9 cellular contexts compared by ENCODE assay signal in genomic region chr10:50554995-50555568, GRCh38.
DNase-seq lines count a peak whose midpoint lies in the region; ATAC-seq, FAIRE-seq and TF ChIP-seq lines count a peak whose summit lies in the region.
"Had no signal": no experiment of that assay in that cellular context is flagged by ENCODE, and none has a peak within 500 bp of the region (broad histone marks: within the 10 kb centered on the region; RNA-seq: fewer than 3 reads in every experiment).

No MANE protein-coding gene starts in this region.

- no peak overlapping the region for H3K4me3 ChIP-seq in AG09309 (ENCODE audit: control insufficient read depth, low read depth, low read length)
- H3K4me3 ChIP-seq in GM12878, result no peak overlapping the region

- H3K4me1 ChIP-seq in GM12878 (ENCODE audit: control insufficient read depth, insufficient read depth, low read length), result no peaks in the 10 kb centered on the region

- RAD21 ChIA-PET in GM12878 (lab: Charles Lee; ENCODE audit: unreplicated experiment), result interaction anchor here (0.8 to 1.1 kb wide), 4 partner anchors 12 to 66 kb away, joined by 3 to 6 read pairs (median 4); no protein-coding TSS in a partner anchor

- H3K4me2 ChIP-seq in GM12878 (ENCODE audit: control insufficient read depth, insufficient read depth), result no peak overlapping the region

- 78% methylated on average over 3 of the region's 3 CpGs for WGBS in GM12878 (ENCODE audit: insufficient coverage, insufficient replicate concordance, low lambda C conversion rate, missing lambda C conversion rate)

- ATAC-seq in GM18511 (IDR thresholded peaks at IDR 0.05; ENCODE audit: unreplicated experiment) (peak; percentile 70), GM12878 (peak; percentile 64)
- no peak for ATAC-seq in stimulated activated naive CD8-positive, alpha-beta T cell treated with anti-CD3 and anti-CD28 coated beads, Interleukin-15, Interleukin-2, amounts not matched to agents 100 U/mL and 50 U/mL, for 24 hours

- peak; percentile 46 for TF ChIP-seq RAD21 in GM12878 (IDR thresholded peaks at IDR 0.05; ENCODE audit: insufficient read depth, low read depth, low read length)

- no peak overlapping the region for H2AFZ ChIP-seq in GM12878 (ENCODE audit: control insufficient read depth, low read depth, low read length)

- FAIRE-seq in GM12878 (lab: Jason Lieb, UNC), result no peak

- H3K27ac ChIP-seq in GM12878 (ENCODE audit: control insufficient read depth, insufficient read depth) (no peak overlapping the region), layer of hippocampus (ENCODE audit: low read depth, low read length) (peak overlapping the region; percentile 21)

- no peaks in the 10 kb centered on the region for H3K79me2 ChIP-seq in GM12878 (ENCODE audit: control insufficient read depth, insufficient read depth, low read length)

- POLR2A ChIA-PET in GM12878 (lab: Charles Lee), result no interaction called here

- CTCF ChIA-PET in GM12878 (lab: Yijun Ruan, JAX), result interaction anchor here (0.6 to 1.4 kb wide), 10 partner anchors 11 to 98 kb away, joined by 3 to 8 read pairs (median 4); no protein-coding TSS in a partner anchor

- SMC1A ChIA-PET in GM12878 (lab: Charles Lee; ENCODE audit: uncharacterized antibody, unreplicated experiment), result interaction anchor here (0.7 to 1.3 kb wide), 8 partner anchors 11 to 105 kb away, joined by 3 to 5 read pairs (median 4); no protein-coding TSS in a partner anchor

- DNase-seq in AG09309 (ENCODE audit: low read depth), result peak; percentile 62
- DNase-seq in GM12878 (ENCODE audit: low read depth, low spot score), result no peak
- DNase-seq in islet precursor cell, result no peak
- DNase-seq in mesenteric fat pad (ENCODE audit: low spot score), result no peak
- DNase-seq in glomerular visceral epithelial cell (ENCODE audit: extremely low spot score), result no peak
- no peak for DNase-seq in stimulated activated naive CD8-positive, alpha-beta T cell treated with anti-CD3 and anti-CD28 coated beads, Interleukin-15, Interleukin-2, amounts not matched to agents 100 U/mL and 50 U/mL, for 24 hours
- DNase-seq: activated effector memory CD4-positive, alpha-beta T cell treated with anti-CD3 and anti-CD28 coated beads, Interleukin-2, amount 50 U/mL, for 16 hours had no signal

- in situ Hi-C loops in GM12878 (cut with MboI), result no loop called here

- BruUV-seq in GM12878 (replicated peaks; lab: Mats Ljungman, UMichigan), result no TSS peak

- H3K36me3 ChIP-seq in GM12878 (ENCODE audit: control insufficient read depth in 2 of 2, insufficient read depth in 2 of 2, low read length in 1 of 2), result no peaks in the 10 kb centered on the region

- TF ChIP-seq POLR2A in GM12878 (IDR thresholded peaks at IDR 0.05; ENCODE audit: low read depth, low read length), result no peak

- H3K9ac ChIP-seq in GM12878 (ENCODE audit: control insufficient read depth, insufficient read depth, low read length), result no peak overlapping the region

- intact Hi-C loops in GM12878 (cut with micrococcal nuclease; ENCODE audit: unreplicated experiment), result loop anchor here (5.0 kb wide), 1 partner anchor 47 kb away; no protein-coding TSS in a partner anchor

- H3K27me3 ChIP-seq in GM12878 (replicated peaks in 1 of 2; ENCODE audit: control insufficient read depth in 2 of 2, insufficient read depth in 2 of 2, low read length in 1 of 2), result no peaks in the 10 kb centered on the region
- H3K27me3 ChIP-seq in layer of hippocampus (ENCODE audit: control insufficient read depth, insufficient read depth, low read length), result no peaks in the 10 kb centered on the region

- TF ChIP-seq CTCF in AG09309 (IDR thresholded peaks at IDR 0.05; ENCODE audit: control insufficient read depth, insufficient read depth, low read depth, low read length, missing control alignments), result no peak
- peak; percentile 16 to 30 (median 30); a peak in 3 of 6 replicates for TF ChIP-seq CTCF in GM12878 (IDR thresholded peaks at IDR 0.05 in 2 of 3, conservative IDR thresholded peaks at IDR 0.05 in 1 of 3; ENCODE audit: control insufficient read depth in 2 of 3, extremely low read depth in 1 of 3, insufficient read depth in 1 of 3, low read depth in 3 of 3, low read length in 3 of 3)

- H4K20me1 ChIP-seq in GM12878 (ENCODE audit: control insufficient read depth, insufficient read depth), result no peaks in the 10 kb centered on the region

- TF ChIP-seq EP300 in GM12878 (IDR thresholded peaks at IDR 0.05; ENCODE audit: borderline replicate concordance in 1 of 2, control insufficient read depth in 1 of 2, low read depth in 2 of 2, low read length in 2 of 2), result no peak

- no peaks in the 10 kb centered on the region for H3K9me3 ChIP-seq in GM12878 (replicated peaks; ENCODE audit: control insufficient read depth, insufficient read depth, low read length)

TF ChIP-seq in GM12878, 131 proteins besides CTCF, POLR2A, EP300 and RAD21 (continues in another document):
- TF ChIP-seq BHLHE40 (IDR thresholded peaks at IDR 0.05; ENCODE audit: borderline replicate concordance in 1 of 2, low read depth in 2 of 2, low read length in 1 of 2) (no peak), ASH2L (IDR thresholded peaks at IDR 0.05; ENCODE audit: borderline replicate concordance, low read depth) (no peak), ZNF274 (IDR thresholded peaks at IDR 0.05; ENCODE audit: insufficient read depth, insufficient read length) (no peak), ZBED1 (IDR thresholded peaks at IDR 0.05; ENCODE audit: borderline replicate concordance) (no peak), SIN3A (IDR thresholded peaks at IDR 0.05; ENCODE audit: low read depth, low read length) (no peak), BMI1 (IDR thresholded peaks at IDR 0.05; ENCODE audit: borderline replicate concordance) (no peak), CBFB (IDR thresholded peaks at IDR 0.05; ENCODE audit: low read depth) (no peak), BRCA1 (IDR thresholded peaks at IDR 0.05; ENCODE audit: low read depth, low read length) (no peak), GATAD2B (conservative IDR thresholded peaks at IDR 0.05; ENCODE audit: low read depth) (no peak), BACH1 (IDR thresholded peaks at IDR 0.05; ENCODE audit: borderline replicate concordance) (no peak), CREM (IDR thresholded peaks at IDR 0.05; ENCODE audit: low read depth) (no peak), EZH2 (IDR thresholded peaks at IDR 0.05; ENCODE audit: borderline replicate concordance, control insufficient read depth, low read depth, low read length) (no peak), YY1 (IDR thresholded peaks at IDR 0.05; ENCODE audit: low read depth, low read length) (no peak)
- TF ChIP-seq, protein P1, sequence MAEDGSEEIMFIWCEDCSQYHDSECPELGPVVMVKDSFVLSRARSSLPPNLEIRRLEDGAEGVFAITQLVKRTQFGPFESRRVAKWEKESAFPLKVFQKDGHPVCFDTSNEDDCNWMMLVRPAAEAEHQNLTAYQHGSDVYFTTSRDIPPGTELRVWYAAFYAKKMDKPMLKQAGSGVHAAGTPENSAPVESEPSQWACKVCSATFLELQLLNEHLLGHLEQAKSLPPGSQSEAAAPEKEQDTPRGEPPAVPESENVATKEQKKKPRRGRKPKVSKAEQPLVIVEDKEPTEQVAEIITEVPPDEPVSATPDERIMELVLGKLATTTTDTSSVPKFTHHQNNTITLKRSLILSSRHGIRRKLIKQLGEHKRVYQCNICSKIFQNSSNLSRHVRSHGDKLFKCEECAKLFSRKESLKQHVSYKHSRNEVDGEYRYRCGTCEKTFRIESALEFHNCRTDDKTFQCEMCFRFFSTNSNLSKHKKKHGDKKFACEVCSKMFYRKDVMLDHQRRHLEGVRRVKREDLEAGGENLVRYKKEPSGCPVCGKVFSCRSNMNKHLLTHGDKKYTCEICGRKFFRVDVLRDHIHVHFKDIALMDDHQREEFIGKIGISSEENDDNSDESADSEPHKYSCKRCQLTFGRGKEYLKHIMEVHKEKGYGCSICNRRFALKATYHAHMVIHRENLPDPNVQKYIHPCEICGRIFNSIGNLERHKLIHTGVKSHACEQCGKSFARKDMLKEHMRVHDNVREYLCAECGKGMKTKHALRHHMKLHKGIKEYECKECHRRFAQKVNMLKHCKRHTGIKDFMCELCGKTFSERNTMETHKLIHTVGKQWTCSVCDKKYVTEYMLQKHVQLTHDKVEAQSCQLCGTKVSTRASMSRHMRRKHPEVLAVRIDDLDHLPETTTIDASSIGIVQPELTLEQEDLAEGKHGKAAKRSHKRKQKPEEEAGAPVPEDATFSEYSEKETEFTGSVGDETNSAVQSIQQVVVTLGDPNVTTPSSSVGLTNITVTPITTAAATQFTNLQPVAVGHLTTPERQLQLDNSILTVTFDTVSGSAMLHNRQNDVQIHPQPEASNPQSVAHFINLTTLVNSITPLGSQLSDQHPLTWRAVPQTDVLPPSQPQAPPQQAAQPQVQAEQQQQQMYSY (CRISPR knock-in tag; IDR thresholded peaks at IDR 0.05), result no peak
- TF ChIP-seq, protein P2, sequence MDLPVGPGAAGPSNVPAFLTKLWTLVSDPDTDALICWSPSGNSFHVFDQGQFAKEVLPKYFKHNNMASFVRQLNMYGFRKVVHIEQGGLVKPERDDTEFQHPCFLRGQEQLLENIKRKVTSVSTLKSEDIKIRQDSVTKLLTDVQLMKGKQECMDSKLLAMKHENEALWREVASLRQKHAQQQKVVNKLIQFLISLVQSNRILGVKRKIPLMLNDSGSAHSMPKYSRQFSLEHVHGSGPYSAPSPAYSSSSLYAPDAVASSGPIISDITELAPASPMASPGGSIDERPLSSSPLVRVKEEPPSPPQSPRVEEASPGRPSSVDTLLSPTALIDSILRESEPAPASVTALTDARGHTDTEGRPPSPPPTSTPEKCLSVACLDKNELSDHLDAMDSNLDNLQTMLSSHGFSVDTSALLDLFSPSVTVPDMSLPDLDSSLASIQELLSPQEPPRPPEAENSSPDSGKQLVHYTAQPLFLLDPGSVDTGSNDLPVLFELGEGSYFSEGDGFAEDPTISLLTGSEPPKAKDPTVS (IDR thresholded peaks at IDR 0.05; ENCODE audit: low read depth, low read length), result no peak
- TF ChIP-seq, protein P3, sequence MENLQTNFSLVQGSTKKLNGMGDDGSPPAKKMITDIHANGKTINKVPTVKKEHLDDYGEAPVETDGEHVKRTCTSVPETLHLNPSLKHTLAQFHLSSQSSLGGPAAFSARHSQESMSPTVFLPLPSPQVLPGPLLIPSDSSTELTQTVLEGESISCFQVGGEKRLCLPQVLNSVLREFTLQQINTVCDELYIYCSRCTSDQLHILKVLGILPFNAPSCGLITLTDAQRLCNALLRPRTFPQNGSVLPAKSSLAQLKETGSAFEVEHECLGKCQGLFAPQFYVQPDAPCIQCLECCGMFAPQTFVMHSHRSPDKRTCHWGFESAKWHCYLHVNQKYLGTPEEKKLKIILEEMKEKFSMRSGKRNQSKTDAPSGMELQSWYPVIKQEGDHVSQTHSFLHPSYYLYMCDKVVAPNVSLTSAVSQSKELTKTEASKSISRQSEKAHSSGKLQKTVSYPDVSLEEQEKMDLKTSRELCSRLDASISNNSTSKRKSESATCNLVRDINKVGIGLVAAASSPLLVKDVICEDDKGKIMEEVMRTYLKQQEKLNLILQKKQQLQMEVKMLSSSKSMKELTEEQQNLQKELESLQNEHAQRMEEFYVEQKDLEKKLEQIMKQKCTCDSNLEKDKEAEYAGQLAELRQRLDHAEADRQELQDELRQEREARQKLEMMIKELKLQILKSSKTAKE (IDR thresholded peaks at IDR 0.05; ENCODE audit: low read depth, poor library complexity, severe bottlenecking), result no peak
